In the genomic region with DNA sequence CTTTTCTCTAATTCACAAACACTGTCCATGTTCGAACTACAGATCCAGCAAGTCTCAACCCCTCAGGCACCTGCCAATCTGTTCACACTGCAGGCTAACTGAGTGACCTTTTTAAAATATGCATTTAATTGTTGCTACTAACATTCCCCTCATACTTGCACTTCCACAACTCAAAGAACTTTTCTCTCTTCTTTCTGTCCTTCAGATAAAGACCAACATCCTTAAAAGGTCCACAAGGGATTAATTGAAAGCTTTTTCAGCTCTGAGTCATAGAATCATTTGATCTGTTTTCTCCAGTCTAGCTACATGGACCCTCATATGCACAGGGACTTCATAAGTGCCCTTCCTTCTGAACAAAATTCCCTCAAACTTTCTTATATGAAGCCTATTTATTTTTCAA, we compare ENCODE assay signal across 21 cellular contexts.
"Had no signal": no experiment of that assay in that cellular context is flagged by ENCODE, and none has a peak within 500 bp of the region (broad histone marks: within the 10 kb centered on the region; RNA-seq: fewer than 3 reads in every experiment).

No MANE protein-coding gene starts in this region.

- H3K4me2 ChIP-seq: SK-N-SH had no signal

- H3K4me3 ChIP-seq: SJSA1 had no signal

- DNase-seq: IMR-90, Karpas-422, KG1, MM.1S, NCI-H1092 treated with DMSO at 0.1 percent for 48 hours, NCI-H1436 treated with DMSO at 0.1 percent for 48 hours, NCI-H1694, NCI-H187 treated with DMSO at 0.1 percent for 48 hours, NCI-H2029 treated with DMSO at 0.1 percent for 48 hours, NCI-H2171 treated with DMSO at 0.1 percent for 48 hours, NCI-H345, NCI-H446 treated with DMSO at 0.1 percent for 48 hours, NCI-H510A treated with DMSO at 0.1 percent for 48 hours, NCI-H526, NCI-H748 treated with DMSO at 0.1 percent for 48 hours, Right ventricle myocardium superior, RPMI8226, SIG-M5, SK-N-SH, SW 1271 had no signal

- H3K27me3 ChIP-seq: SJSA1 had no signal

- H3K36me3 ChIP-seq: SJSA1 had no signal

- H3K9me3 ChIP-seq: SK-N-SH had no signal

- H3K27ac ChIP-seq: SJSA1 had no signal

- H3K4me1 ChIP-seq: SJSA1 had no signal
